Comparison of ENCODE assay signal across 21 cellular contexts in the genomic region with DNA sequence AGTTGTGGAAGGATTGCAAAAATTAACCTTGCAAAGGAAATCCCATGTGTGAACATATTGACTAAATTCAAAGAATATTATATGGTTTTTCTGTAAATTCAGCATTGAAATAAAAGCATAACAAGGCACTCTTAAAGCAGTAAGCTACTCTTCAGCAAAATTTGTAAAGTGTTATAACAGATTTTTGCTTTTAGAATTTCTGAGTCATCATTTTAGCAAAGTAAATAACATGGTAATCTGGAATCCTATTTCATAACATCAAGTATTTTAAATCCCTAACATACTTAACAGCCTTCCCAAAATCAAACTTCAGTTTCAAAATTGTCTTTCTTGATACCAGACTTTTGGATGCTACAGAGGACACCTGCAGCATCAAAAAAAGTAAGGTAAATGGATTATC.
A peak's percentile ranks its signal among the peaks of the same experiment; 100 is the strongest.
DNase-seq lines count a peak whose midpoint lies in the region; ATAC-seq, FAIRE-seq and TF ChIP-seq lines count a peak whose summit lies in the region.
"Had no signal": no experiment of that assay in that cellular context is flagged by ENCODE, and none has a peak within 500 bp of the region (broad histone marks: within the 10 kb centered on the region; RNA-seq: fewer than 3 reads in every experiment).

No MANE protein-coding gene starts in this region.

- CTCF ChIA-PET in K562 (lab: Yijun Ruan, JAX; ENCODE audit: low intra/inter-chr PET ratio), result no interaction called here

- no peak overlapping the region for H2AFZ ChIP-seq in K562 (ENCODE audit: low read depth, low read length)
- no peak overlapping the region for H2AFZ ChIP-seq in MM.1S (ENCODE audit: low read length)
- H2AFZ ChIP-seq: parathyroid adenoma had no signal

- POLR2A ChIA-PET in K562 (lab: Yijun Ruan, JAX), result no interaction called here

- intact Hi-C loops in K562 (cut with micrococcal nuclease), result no loop called here

- H3K4me3 ChIP-seq in HUES48 (ENCODE audit: low read depth, low read length), result peak overlapping the region; percentile 82
- peak overlapping the region; percentile 40; the same call in 1 of the 2 replicates for H3K4me3 ChIP-seq in K562
- H3K4me3 ChIP-seq in iPS-20b (ENCODE audit: low read length), result peak overlapping the region; percentile 91
- no peak overlapping the region for H3K4me3 ChIP-seq in MM.1S (ENCODE audit: low read length)
- H3K4me3 ChIP-seq: testis had no signal

- H3K9me3 ChIP-seq in ES-I3 (ENCODE audit: control insufficient read depth, insufficient read depth, low read length) (peaks cover 9% of the 10 kb centered on the region; the same call in 1 of the 2 replicates), HUES48 (ENCODE audit: control insufficient read depth, insufficient read depth, low read length) (peaks cover 35% of the 10 kb centered on the region), K562 (replicated peaks; ENCODE audit: control insufficient read depth, insufficient read depth, low read depth, low read length) (no peaks in the 10 kb centered on the region; the same call in 1 of the 2 replicates), iPS-20b (ENCODE audit: insufficient read depth, low read depth, low read length) (peaks cover 31% of the 10 kb centered on the region), MM.1S (replicated peaks; ENCODE audit: insufficient read depth, low read length) (no peaks in the 10 kb centered on the region)
- H3K9me3 ChIP-seq: testis had no signal

- BruUV-seq in K562 (replicated peaks; lab: Mats Ljungman, UMichigan), result no TSS peak

- no peak for TF ChIP-seq EP300 in K562 (IDR thresholded peaks at IDR 0.05; ENCODE audit: low read length)

- FAIRE-seq in K562 (lab: Jason Lieb, UNC), result no peak
- FAIRE-seq: GM12891 had no signal

- DNase-seq in K562 (ENCODE audit: extremely low read depth in 1 of 4, low spot score in 3 of 4) (no peak), MM.1S (no peak), kidney tubule cell (ENCODE audit: low spot score) (no peak)
- no peak for DNase-seq in stimulated activated naive CD8-positive, alpha-beta T cell treated with anti-CD3 and anti-CD28 coated beads, Interleukin-15, Interleukin-2, amounts not matched to agents 100 U/mL and 50 U/mL, for 24 hours
- DNase-seq in effector CD8-positive, alpha-beta T cell (lab: John Stamatoyannopoulos, UW), result no peak
- DNase-seq: activated CD4-positive, alpha-beta T cell treated with anti-CD3 and anti-CD28 coated beads for 36 hours; DMS 273 treated with DMSO at 0.1 percent for 48 hours; GDM1; hippocampal formation; left cardiac atrium; NCI-H1417 treated with DMSO at 0.1 percent for 48 hours; Right ventricle myocardium superior; T-cell; testis had no signal

- H3K36me3 ChIP-seq in ES-I3 (ENCODE audit: insufficient read depth, low read length), result peaks cover 34% of the 10 kb centered on the region
- peaks cover 46% of the 10 kb centered on the region for H3K36me3 ChIP-seq in HUES48 (ENCODE audit: control insufficient read depth, insufficient read depth, low read length)
- H3K36me3 ChIP-seq in K562 (ENCODE audit: control insufficient read depth, insufficient read depth, low read length), result peaks cover 12% of the 10 kb centered on the region; the same call in 2 of the 3 replicates
- peaks cover 45% of the 10 kb centered on the region for H3K36me3 ChIP-seq in iPS-20b (ENCODE audit: insufficient read depth, low read depth, low read length)
- H3K36me3 ChIP-seq in MM.1S (replicated peaks; ENCODE audit: insufficient read depth, low read length), result no peaks in the 10 kb centered on the region

- in situ Hi-C loops in K562 (cut with MboI), result no loop called here

- H3K9ac ChIP-seq in ES-I3 (ENCODE audit: low read depth, low read length), result peak overlapping the region; percentile 93; the same call in 1 of the 2 replicates
- H3K9ac ChIP-seq in HUES48 (ENCODE audit: low read depth, low read length), result peak overlapping the region; percentile 92
- no peak overlapping the region; a peak in 1 of 4 replicates for H3K9ac ChIP-seq in K562 (ENCODE audit: insufficient read depth in 1 of 2, low read depth in 2 of 2, low read length in 2 of 2)
- peak overlapping the region; percentile 99; the same call in 1 of the 2 replicates for H3K9ac ChIP-seq in iPS-20b (ENCODE audit: low read depth, low read length)
- H3K9ac ChIP-seq in MM.1S (ENCODE audit: low read length), result no peak overlapping the region
- H3K9ac ChIP-seq: parathyroid adenoma had no signal

- TF ChIP-seq CTCF in K562 (IDR thresholded peaks at IDR 0.05 in 2 of 3, conservative IDR thresholded peaks at IDR 0.05 in 1 of 3; ENCODE audit: insufficient read depth in 2 of 3, low read depth in 1 of 3, low read length in 3 of 3) (no peak), MM.1S (IDR thresholded peaks at IDR 0.05; ENCODE audit: low read length) (no peak)

- H3K27me3 ChIP-seq in HUES48 (ENCODE audit: control insufficient read depth, insufficient read depth, low read length), result no peaks in the 10 kb centered on the region
- no peaks in the 10 kb centered on the region for H3K27me3 ChIP-seq in K562 (ENCODE audit: control insufficient read depth in 2 of 2, insufficient read depth in 2 of 2, low read length in 2 of 2)
- H3K27me3 ChIP-seq in iPS-20b (ENCODE audit: insufficient read depth, low read length), result no peaks in the 10 kb centered on the region
- no peaks in the 10 kb centered on the region for H3K27me3 ChIP-seq in MM.1S (replicated peaks; ENCODE audit: insufficient read depth, low read length)
- H3K27me3 ChIP-seq: testis had no signal

- H3K27ac ChIP-seq in HUES48 (ENCODE audit: low read depth, low read length), result no peak overlapping the region
- H3K27ac ChIP-seq in K562 (ENCODE audit: extremely low read depth, low read depth, low read length), result no peak overlapping the region
- no peak overlapping the region for H3K27ac ChIP-seq in iPS-20b (ENCODE audit: low read length)
- no peak overlapping the region for H3K27ac ChIP-seq in MM.1S (ENCODE audit: low read length)
- H3K27ac ChIP-seq: parathyroid adenoma, testis had no signal

- H3K79me2 ChIP-seq in K562 (ENCODE audit: control insufficient read depth, insufficient read depth, low read length) (peaks cover 22% of the 10 kb centered on the region), MM.1S (ENCODE audit: low read length) (no peaks in the 10 kb centered on the region)
- H3K79me2 ChIP-seq: parathyroid adenoma had no signal

- H3K4me1 ChIP-seq in ES-I3 (ENCODE audit: insufficient read depth, low read length), result 0 out of 2 replicates have a peak, but pooled peaks cover 6% of the 10 kb centered on the region
- peaks cover 8% of the 10 kb centered on the region; the same call in 1 of the 2 replicates for H3K4me1 ChIP-seq in HUES48 (ENCODE audit: control insufficient read depth, insufficient read depth, low read length)
- H3K4me1 ChIP-seq in K562 (replicated peaks in 1 of 2; ENCODE audit: control insufficient read depth in 2 of 2, insufficient read depth in 2 of 2, low read length in 2 of 2), result no peaks in the 10 kb centered on the region
- no peaks in the 10 kb centered on the region; the same call in 1 of the 2 replicates for H3K4me1 ChIP-seq in iPS-20b (ENCODE audit: insufficient read depth, low read length)
- no peaks in the 10 kb centered on the region for H3K4me1 ChIP-seq in MM.1S (ENCODE audit: low read length)
- H3K4me1 ChIP-seq: parathyroid adenoma, testis had no signal

- H4K20me1 ChIP-seq in K562 (replicated peaks; ENCODE audit: control insufficient read depth, insufficient read depth, low read length), result no peaks in the 10 kb centered on the region
- H4K20me1 ChIP-seq in MM.1S (ENCODE audit: insufficient read depth, low read length), result no peaks in the 10 kb centered on the region

- H3F3A ChIP-seq in MM.1S (ENCODE audit: insufficient read depth, low read length), result no peaks in the 10 kb centered on the region

- ATAC-seq in K562, result no peak
- no peak for ATAC-seq in stimulated activated naive CD8-positive, alpha-beta T cell treated with anti-CD3 and anti-CD28 coated beads, Interleukin-15, Interleukin-2, amounts not matched to agents 100 U/mL and 50 U/mL, for 24 hours
- ATAC-seq: activated CD4-positive, alpha-beta T cell treated with anti-CD3 and anti-CD28 coated beads for 36 hours; left cardiac atrium; natural killer cell treated with Interleukin-12 subunit alpha and Interleukin-12 subunit beta and Interleukin-15 and Interleukin-18, amount 100 ng/mL, for 72 hours; stimulated activated effector memory CD8-positive, alpha-beta T cell treated with anti-CD3 and anti-CD28 coated beads, Interleukin-12 subunit alpha, Interleukin-12 subunit beta, amount 100 ng/mL, for 72 hours; T-cell had no signal

- TF ChIP-seq RAD21 in K562 (CRISPR knock-in tag; conservative IDR thresholded peaks at IDR 0.05 in 1 of 2, IDR thresholded peaks at IDR 0.05 in 1 of 2), result no peak

- no peaks in the 10 kb centered on the region for H3K9me1 ChIP-seq in K562 (ENCODE audit: control insufficient read depth, insufficient read depth, low read length)

- TF ChIP-seq POLR2A in K562 (conservative IDR thresholded peaks at IDR 0.05), result no peak

- no peaks in the 10 kb centered on the region for H3K9me2 ChIP-seq in MM.1S (replicated peaks; ENCODE audit: insufficient read depth, low read length)

- H3K4me2 ChIP-seq in K562 (ENCODE audit: insufficient read depth, low read length) (no peak overlapping the region), MM.1S (ENCODE audit: low read depth, low read length) (no peak overlapping the region)

TF ChIP-seq in K562, 482 proteins besides CTCF, POLR2A, EP300 and RAD21:
- TF ChIP-seq MAFG (tag; conservative IDR thresholded peaks at IDR 0.05) (peak; percentile 17), HIVEP1 (CRISPR knock-in tag; IDR thresholded peaks at IDR 0.05) (no peak), ZNF780A (CRISPR knock-in tag; IDR thresholded peaks at IDR 0.05) (no peak), ZNF316 (IDR thresholded peaks at IDR 0.05) (peak; percentile 73), C11orf30 (IDR thresholded peaks at IDR 0.05; ENCODE audit: low read depth) (no peak), HMGN3 (IDR thresholded peaks at IDR 0.05; ENCODE audit: borderline replicate concordance, extremely low read depth, insufficient read length, low read depth, low read length) (no peak), SMAD4 (CRISPR knock-in tag; conservative IDR thresholded peaks at IDR 0.05) (no peak), SRSF7 (optimal IDR thresholded peaks at IDR 0.05; ENCODE audit: low read depth, low read length) (no peak), LCOR (CRISPR knock-in tag; IDR thresholded peaks at IDR 0.05) (no peak)
TF ChIP-seq in K562: peak in this region for 2.

Comparison
In these comparisons a context has a peak if more than half of its experiments do, and no peak if none do; other contexts are left out.
1. H3K9ac ChIP-seq: peak in ES-I3 (single experiment), HUES48 (single experiment) and iPS-20b (single experiment); none in K562 (0 of 2) and MM.1S (single experiment).